1 cellular context compared by ENCODE assay signal in the genomic region with DNA sequence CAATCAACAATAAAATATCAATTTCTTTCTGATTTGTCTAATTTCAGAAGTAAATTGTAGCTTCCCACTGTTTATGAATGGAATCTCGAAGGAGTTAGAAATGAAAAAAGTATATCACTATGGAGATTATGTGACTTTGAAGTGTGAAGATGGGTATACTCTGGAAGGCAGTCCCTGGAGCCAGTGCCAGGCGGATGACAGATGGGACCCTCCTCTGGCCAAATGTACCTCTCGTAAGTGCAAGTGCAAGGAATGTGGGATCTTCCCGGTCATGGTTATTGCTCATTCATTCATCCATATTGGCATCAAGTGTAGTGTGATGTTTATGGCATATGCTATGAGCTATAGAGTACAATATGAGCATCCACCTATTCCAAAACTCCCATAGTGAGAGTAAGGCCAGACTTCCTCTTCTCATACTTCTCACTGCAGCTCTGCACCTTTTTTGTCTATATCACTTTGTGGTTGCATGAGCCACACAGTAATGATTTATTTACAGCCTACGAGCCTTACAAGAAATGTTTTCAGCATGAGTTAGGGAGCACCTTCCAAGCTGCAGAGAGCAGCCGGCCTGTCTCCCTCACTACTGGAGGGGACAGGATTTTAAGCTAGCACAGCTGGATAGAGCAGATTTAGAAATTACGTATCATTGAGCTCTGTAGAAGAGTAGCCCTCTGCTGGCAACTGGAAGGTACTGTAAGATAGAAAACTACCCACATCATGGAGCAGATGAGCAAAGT.
A peak's percentile ranks its signal among the peaks of the same experiment; 100 is the strongest.
TF ChIP-seq lines count a peak whose summit lies in the region.

No MANE protein-coding gene starts in this region.

TF ChIP-seq in K562, 482 proteins besides CTCF, POLR2A, EP300 and RAD21 (continued from another document):
- peak; percentile 76 for TF ChIP-seq SPI1 (IDR thresholded peaks at IDR 0.05; ENCODE audit: borderline replicate concordance, low read depth, low read length)
- TF ChIP-seq TCF3 (CRISPR knock-in tag; IDR thresholded peaks at IDR 0.05) = peak; percentile 64
- TF ChIP-seq MEF2A (IDR thresholded peaks at IDR 0.05; ENCODE audit: control insufficient read depth, low read depth, low read length) = peak; percentile 92
- TF ChIP-seq ARNT (IDR thresholded peaks at IDR 0.05) = peak in 1 of 2 experiments; percentile 74; a peak in 1 of 4 replicates
